In the genomic region with DNA sequence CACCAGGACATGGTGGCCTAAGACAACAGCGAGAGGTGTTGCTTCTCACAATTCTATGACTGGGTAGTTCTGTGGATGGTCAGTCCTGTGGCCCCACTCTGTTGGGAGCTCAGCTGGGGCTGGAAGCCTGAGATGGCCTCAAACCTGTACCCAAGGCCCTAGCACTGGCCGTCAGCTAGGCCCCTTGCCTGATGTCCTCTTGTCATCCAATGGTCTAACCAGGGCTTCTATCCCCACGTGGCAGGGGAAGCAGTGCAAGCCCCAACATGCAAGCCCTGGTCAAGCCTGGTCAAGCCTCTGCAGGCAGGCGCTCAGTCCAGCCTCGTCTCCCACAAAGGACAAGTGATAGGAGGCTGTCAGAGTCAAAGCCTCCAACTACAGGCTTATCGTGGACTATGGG, we compare ENCODE assay signal across 20 cellular contexts.
"Had no signal": no experiment of that assay in that cellular context is flagged by ENCODE, and none has a peak within 500 bp of the region (broad histone marks: within the 10 kb centered on the region; RNA-seq: fewer than 3 reads in every experiment).

No MANE protein-coding gene starts in this region.

- FAIRE-seq: colon, endometrium, keratinocyte, TTC549 had no signal

- H3K4me3 ChIP-seq: body of pancreas, heart right ventricle, lung, neural progenitor cell, thyroid gland had no signal

- ATAC-seq: heart right ventricle; naive thymus-derived CD8-positive, alpha-beta T cell; stimulated activated naive CD8-positive, alpha-beta T cell treated with anti-CD3 and anti-CD28 coated beads, Interleukin-15, Interleukin-2, amounts not matched to agents 100 U/mL and 50 U/mL, for 24 hours had no signal

- H3K27me3 ChIP-seq: body of pancreas, neural progenitor cell, thyroid gland had no signal

- DNase-seq: activated gamma-delta T cell treated with Interleukin-2 at 50 U/mL for 16 hours; activated T-cell treated with anti-CD3 and anti-CD28 coated beads, Interleukin-2, amount 50 U/mL, for 1 hour; anterior cingulate cortex; central memory CD4-positive, alpha-beta T cell; erythroblast; foreskin fibroblast; heart right ventricle; retina; stimulated activated CD4-positive, alpha-beta T cell treated with anti-CD3 and anti-CD28 coated beads, Interleukin-4, amount 100 ng/mL, for 1 hour; stimulated activated naive CD8-positive, alpha-beta T cell treated with anti-CD3 and anti-CD28 coated beads, Interleukin-15, Interleukin-2, amounts not matched to agents 100 U/mL and 50 U/mL, for 24 hours; T-helper 1 cell; thyroid gland had no signal

- H3K36me3 ChIP-seq: heart right ventricle, neural progenitor cell, thyroid gland had no signal
